In the genomic region with DNA sequence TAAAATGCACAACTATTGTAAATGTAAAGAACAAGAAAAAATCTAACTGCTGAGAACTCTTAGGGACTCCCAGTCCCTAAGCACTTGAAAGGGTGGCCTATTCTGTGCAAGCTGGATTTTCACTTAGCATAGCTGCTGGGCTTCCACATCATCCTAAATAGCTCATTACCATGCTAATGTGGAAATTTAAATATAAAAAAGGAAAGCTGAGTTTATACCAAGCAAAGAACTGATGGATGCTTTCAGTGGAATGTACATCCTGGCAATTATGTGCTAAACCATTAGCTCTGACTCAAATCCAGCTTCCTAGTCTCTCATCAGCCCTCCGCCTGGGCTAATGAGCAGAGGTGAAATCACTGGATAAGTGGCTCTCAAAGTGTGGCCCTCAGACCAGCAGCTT, we compare ENCODE assay signal across 1 cellular context.
A peak's percentile ranks its signal among the peaks of the same experiment; 100 is the strongest.
TF ChIP-seq lines count a peak whose summit lies in the region.

No MANE protein-coding gene starts in this region.

TF ChIP-seq in H1, 55 proteins besides CTCF, POLR2A, EP300 and RAD21 (continued from another document):
- TF ChIP-seq FOSL1 (IDR thresholded peaks at IDR 0.05; ENCODE audit: insufficient read depth, low read depth, low read length) (no peak), TBP (IDR thresholded peaks at IDR 0.05; ENCODE audit: low read depth, low read length) (no peak), EGR1 (IDR thresholded peaks at IDR 0.05; ENCODE audit: borderline replicate concordance, low read depth, low read length) (no peak), KDM4A (IDR thresholded peaks at IDR 0.05; ENCODE audit: low read depth, low read length, severe bottlenecking) (no peak), CREB1 (IDR thresholded peaks at IDR 0.05) (no peak), SP1 (IDR thresholded peaks at IDR 0.05; ENCODE audit: low read depth, low read length) (0 out of 2 replicates have a peak, but pooled peaks have one; percentile 14), CTBP2 (IDR thresholded peaks at IDR 0.05; ENCODE audit: borderline replicate concordance, insufficient read depth, insufficient read length, low read length) (no peak), TAF7 (optimal IDR thresholded peaks at IDR 0.05; ENCODE audit: borderline replicate concordance, low read depth, low read length) (no peak)
TF ChIP-seq in H1: peak in this region for 2.
